1 cellular context compared by ENCODE assay signal in the genomic region with DNA sequence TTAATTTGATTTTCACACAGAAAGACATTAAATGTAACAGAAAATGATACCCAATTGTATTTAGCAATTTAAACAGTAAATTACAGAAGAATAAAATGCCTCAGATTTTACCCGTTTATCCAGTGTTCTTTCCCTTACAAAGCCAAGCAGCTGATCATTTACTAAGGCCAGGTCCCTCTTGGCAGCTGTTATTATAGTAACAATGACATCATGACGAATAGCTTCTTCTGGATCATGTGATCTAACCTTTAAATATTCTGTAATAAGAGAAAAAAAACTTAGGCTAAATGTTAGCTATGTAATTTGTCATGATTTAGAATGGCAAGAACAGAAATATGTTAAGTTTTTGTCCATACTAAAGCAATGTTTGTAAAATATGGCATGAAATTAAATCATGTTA.
TF ChIP-seq lines count a peak whose summit lies in the region.

No MANE protein-coding gene starts in this region.

TF ChIP-seq in K562, 482 proteins besides CTCF, POLR2A, EP300 and RAD21:
- TF ChIP-seq TFE3 (CRISPR knock-in tag; IDR thresholded peaks at IDR 0.05) (peak; percentile 49), CBX2 (IDR thresholded peaks at IDR 0.05; ENCODE audit: insufficient read depth, low read length, poor library complexity, severe bottlenecking) (no peak), MEIS2 (IDR thresholded peaks at IDR 0.05; ENCODE audit: partially characterized antibody) (peak; percentile 60)
- TF ChIP-seq, protein P1, sequence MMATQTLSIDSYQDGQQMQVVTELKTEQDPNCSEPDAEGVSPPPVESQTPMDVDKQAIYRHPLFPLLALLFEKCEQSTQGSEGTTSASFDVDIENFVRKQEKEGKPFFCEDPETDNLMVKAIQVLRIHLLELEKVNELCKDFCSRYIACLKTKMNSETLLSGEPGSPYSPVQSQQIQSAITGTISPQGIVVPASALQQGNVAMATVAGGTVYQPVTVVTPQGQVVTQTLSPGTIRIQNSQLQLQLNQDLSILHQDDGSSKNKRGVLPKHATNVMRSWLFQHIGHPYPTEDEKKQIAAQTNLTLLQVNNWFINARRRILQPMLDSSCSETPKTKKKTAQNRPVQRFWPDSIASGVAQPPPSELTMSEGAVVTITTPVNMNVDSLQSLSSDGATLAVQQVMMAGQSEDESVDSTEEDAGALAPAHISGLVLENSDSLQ (IDR thresholded peaks at IDR 0.05), result peak; percentile 35; the same call in 1 of the 2 replicates
